8 cellular contexts compared by ENCODE assay signal in genomic region chr6:157379656-157380457, GRCh38. TPM values are rescaled to one million over a fixed set of nuclear protein-coding genes. Genes with fewer than 3 reads are reported as not detected.
A peak's percentile ranks its signal among the peaks of the same experiment; 100 is the strongest.
DNase-seq lines count a peak whose midpoint lies in the region; ATAC-seq and TF ChIP-seq lines count a peak whose summit lies in the region.

No MANE protein-coding gene starts in this region.

- peaks cover 32% of the 10 kb centered on the region for H3K79me2 ChIP-seq in hepatocyte

- WGBS in hepatocyte (ENCODE audit: low lambda C conversion rate, missing lambda C conversion rate): 2% methylated on average over 41 of the region's 45 CpGs
- 0% methylated on average over 45 of the region's 45 CpGs for WGBS in aorta, 2 donors

- H3K27me3 ChIP-seq in hepatocyte: no peaks in the 10 kb centered on the region
- no peaks in the 10 kb centered on the region for H3K27me3 ChIP-seq in aorta (ENCODE audit: control insufficient read depth in 1 of 2, insufficient read depth in 2 of 2, low read length in 1 of 2)

- H3K4me1 ChIP-seq in hepatocyte (ENCODE audit: insufficient read depth) (peaks cover 9% of the 10 kb centered on the region), aorta (ENCODE audit: control insufficient read depth in 1 of 2, insufficient read depth in 2 of 2, low read length in 2 of 2) (peaks cover 0 to 1% of the 10 kb centered on the region in 2 donors)

- H4K20me1 ChIP-seq in hepatocyte (ENCODE audit: insufficient read depth, poor library complexity, severe bottlenecking): no peaks in the 10 kb centered on the region

- in situ Hi-C loops in astrocyte of the cerebellum (cut with HindIII; ENCODE audit: low sequenced_read_pairs): no loop called here

- H3K4me2 ChIP-seq in hepatocyte: peak overlapping the region; percentile 86

- DNase-seq in NCI-H2029 treated with DMSO at 0.1 percent for 48 hours (lab: John Stamatoyannopoulos, UW) (peak; percentile 82), T-helper 9 cell (peak; percentile 83), astrocyte of the cerebellum (ENCODE audit: low read depth) (peak; percentile 74), hepatocyte (ENCODE audit: low spot score) (peak; percentile 93), renal cortical epithelial cell (ENCODE audit: low read depth) (peak; percentile 81), aorta (peak; percentile 94 to 96)

- H3K9me3 ChIP-seq in hepatocyte (ENCODE audit: low read depth) (no peaks in the 10 kb centered on the region), aorta (ENCODE audit: control insufficient read depth, low read length) (no peaks in the 10 kb centered on the region)

- H3K27ac ChIP-seq in hepatocyte: peak overlapping the region; percentile 96
- H3K27ac ChIP-seq in aorta (ENCODE audit: low read depth in 1 of 2, low read length in 2 of 2): peak overlapping the region; percentile 85 to 88

- no peaks in the 10 kb centered on the region for H3K9me2 ChIP-seq in hepatocyte (replicated peaks; ENCODE audit: insufficient read depth)

- H2AFZ ChIP-seq in hepatocyte: peak overlapping the region; percentile 68

- TF ChIP-seq CTCF in astrocyte of the cerebellum (IDR thresholded peaks at IDR 0.05; ENCODE audit: low read depth, low read length, missing control alignments) (no peak), hepatocyte (IDR thresholded peaks at IDR 0.05; ENCODE audit: poor library complexity) (no peak)

- ATAC-seq in GM18519 (IDR thresholded peaks at IDR 0.05; ENCODE audit: low FRiP score, unreplicated experiment) (peak; percentile 57), HG03039 (IDR thresholded peaks at IDR 0.05; ENCODE audit: unreplicated experiment) (peak; percentile 78), aorta (ENCODE audit: low FRiP score) (peak; percentile 93)

- H3K36me3 ChIP-seq in hepatocyte (replicated peaks; ENCODE audit: insufficient read depth, low read depth): no peaks in the 10 kb centered on the region
- H3K36me3 ChIP-seq in aorta (ENCODE audit: control insufficient read depth in 1 of 2, insufficient read depth in 2 of 2, low read length in 1 of 2): no peaks in the 10 kb centered on the region

- H3K4me3 ChIP-seq in astrocyte of the cerebellum (ENCODE audit: low read depth, low read length) (peak overlapping the region; percentile 94), hepatocyte (peak overlapping the region; percentile 91), aorta (ENCODE audit: low read length in 2 of 2) (peak overlapping the region; percentile 84 to 86)

- intact Hi-C loops in aorta (cut with DNase I): loop anchor here (2.0 to 10.0 kb wide), 4 partner anchors 25 to 215 kb away; partner anchors contain the start of gene TMEM242 (in 1 of the 2)

RNA-seq across cellular contexts. Expression of gene ZDHHC14, which starts 1.1 kb away (rescaled TPM):
- 11.8 and 17.3 TPM in 2 replicates for total RNA-seq in hepatocyte
- 20.2 and 25.2 TPM in 2 replicates for polyA plus RNA-seq in hepatocyte
- 3.0 and 5.3 TPM in 2 replicates for total RNA-seq in renal cortical epithelial cell
- 10 to 100 TPM; 16.4 to 17.8 TPM for total RNA-seq in aorta
- 10 to 100 TPM in 1 of 2 donors, 1 to 10 TPM in 1; 2.8 to 12.4 TPM for polyA plus RNA-seq in aorta

RNA-seq across cellular contexts. Expression of gene TMEM242, which starts 56.5 kb away (rescaled TPM):
- 8.7 and 9.0 TPM in 2 replicates for total RNA-seq in hepatocyte
- 13.7 TPM in 2 replicates for polyA plus RNA-seq in hepatocyte
- total RNA-seq in renal cortical epithelial cell: 5.2 and 8.6 TPM in 2 replicates
- total RNA-seq in aorta: 10 to 100 TPM; 13.1 to 17.5 TPM
- 10 to 100 TPM; 12.0 to 17.0 TPM for polyA plus RNA-seq in aorta

Comparison
In these comparisons a context has a peak if more than half of its experiments do, and no peak if none do; other contexts are left out.
1. Peak in every context shown above with its lines: DNase-seq, ATAC-seq, H3K4me3 ChIP-seq and H3K27ac ChIP-seq.